In genomic region chr5:94027145-94027544, GRCh38 we compare ENCODE assay signal across 35 cellular contexts.
"Had no signal": no experiment of that assay in that cellular context is flagged by ENCODE, and none has a peak within 500 bp of the region (broad histone marks: within the 10 kb centered on the region; RNA-seq: fewer than 3 reads in every experiment).

No MANE protein-coding gene starts in this region.

- DNase-seq: activated CD4-positive, alpha-beta T cell treated with anti-CD3 and anti-CD28 coated beads for 36 hours; activated CD4-positive, alpha-beta T cell treated with anti-CD3 and anti-CD28 coated beads, Interleukin-2, amount 10 ng/mL, durations not matched to agents 7 days and 5 days; activated CD4-positive, alpha-beta T cell treated with anti-CD3 and anti-CD28 coated beads, Interleukin-2, amount 50 U/mL, for 48 hours; activated CD8-positive, alpha-beta T cell treated with anti-CD3 and anti-CD28 coated beads, Interleukin-2, amount 10 ng/mL, durations not matched to agents 7 days and 5 days; activated gamma-delta T cell treated with Interleukin-2 at 50 U/mL for 16 hours; activated naive CD4-positive, alpha-beta T cell treated with anti-CD3 and anti-CD28 coated beads for 36 hours; activated T-cell treated with anti-CD3 and anti-CD28 coated beads, Interleukin-2, amount 50 U/mL, for 4 hours; adrenal gland; body of pancreas; Kasumi-1; KG1; MG63; NCI-H1048; NCI-H1105 treated with DMSO at 0.1 percent for 48 hours; NCI-H1436 treated with DMSO at 0.1 percent for 48 hours; NCI-H1694 treated with DMSO at 0.1 percent for 48 hours; NCI-H2029; NCI-H345; NCI-H526; NCI-H748 treated with DMSO at 0.1 percent for 48 hours; NK-92 treated with Interleukin-12 subunit alpha and Interleukin-12 subunit beta, amount 100 ng/mL, for 24 hours; PC-3; Peyer's patch; RPMI8226; SHP77 treated with DMSO at 0.1 percent for 48 hours; SK-N-SH had no signal

- H3K9ac ChIP-seq: SK-N-SH had no signal

- H3K36me3 ChIP-seq: adrenal gland, breast epithelium, Peyer's patch, SJSA1 had no signal

- H3K27ac ChIP-seq: adrenal gland, body of pancreas, breast epithelium, Peyer's patch, SJSA1 had no signal

- ATAC-seq: activated CD4-positive, alpha-beta T cell treated with anti-CD3 and anti-CD28 coated beads for 36 hours; activated CD4-positive, CD25-positive, alpha-beta regulatory T cell treated with anti-CD3 and anti-CD28 coated beads, Interleukin-2, amount 50 U/mL, for 24 hours; activated CD8-positive, alpha-beta T cell treated with anti-CD3 and anti-CD28 coated beads, Interleukin-2, amount 10 ng/mL, durations not matched to agents 7 days and 5 days; activated naive CD4-positive, alpha-beta T cell treated with anti-CD3 and anti-CD28 coated beads, Interleukin-2, amount 50 U/mL, for 72 hours; activated T-cell treated with anti-CD3 and anti-CD28 coated beads, Interleukin-2, amount 50 U/mL, for 4 hours; body of pancreas; PC-3 had no signal

- FAIRE-seq: astrocyte, TTC549 had no signal

- H3K4me1 Mint-ChIP-seq: activated CD4-positive, alpha-beta T cell treated with anti-CD3 and anti-CD28 coated beads for 36 hours; activated CD4-positive, alpha-beta T cell treated with anti-CD3 and anti-CD28 coated beads, Interleukin-2, amount 10 ng/mL, durations not matched to agents 7 days and 5 days had no signal

- H3K27me3 Mint-ChIP-seq: activated CD4-positive, alpha-beta T cell treated with anti-CD3 and anti-CD28 coated beads for 36 hours; activated CD4-positive, alpha-beta T cell treated with anti-CD3 and anti-CD28 coated beads, Interleukin-2, amount 10 ng/mL, durations not matched to agents 7 days and 5 days had no signal

- H3K4me2 ChIP-seq: SK-N-SH had no signal

- H3K27ac Mint-ChIP-seq: activated CD4-positive, alpha-beta T cell treated with anti-CD3 and anti-CD28 coated beads for 36 hours; activated CD4-positive, alpha-beta T cell treated with anti-CD3 and anti-CD28 coated beads, Interleukin-2, amount 10 ng/mL, durations not matched to agents 7 days and 5 days; activated CD8-positive, alpha-beta T cell treated with anti-CD3 and anti-CD28 coated beads, Interleukin-2, amount 10 ng/mL, durations not matched to agents 7 days and 5 days; activated naive CD4-positive, alpha-beta T cell treated with anti-CD3 and anti-CD28 coated beads for 36 hours; activated naive CD4-positive, alpha-beta T cell treated with anti-CD3 and anti-CD28 coated beads, Interleukin-2, amount 50 U/mL, for 72 hours; activated T-helper 1 cell treated with anti-CD3 and anti-CD28 coated beads, Interleukin-12 subunit alpha, Interleukin-12 subunit beta, Interleukin-2, Interleukin-4 antibody, amounts not matched to agents 30 ng/mL and 10 ng/mL and 1 ng/mL, durations not matched to agents 14 hours and 24 hours and 36 hours; T-helper 1 cell treated with Interleukin-12 subunit alpha and Interleukin-12 subunit beta and Interleukin-4 antibody, amounts not matched to agents 30 μg/mL and 1 μg/mL, for 36 hours; T-helper 2 cell treated with Interferon-gamma antibody and Interleukin-4, amounts not matched to agents 5 μg/mL and 100 μg/mL, for 36 hours had no signal

- H3K4me3 ChIP-seq: adrenal gland, body of pancreas, breast epithelium, MG63, Peyer's patch, SJSA1 had no signal

- H3K27me3 ChIP-seq: adrenal gland, body of pancreas, breast epithelium, MG63, Peyer's patch, SJSA1 had no signal

- H3K4me3 Mint-ChIP-seq: activated CD4-positive, alpha-beta T cell treated with anti-CD3 and anti-CD28 coated beads for 36 hours; activated CD4-positive, alpha-beta T cell treated with anti-CD3 and anti-CD28 coated beads, Interleukin-2, amount 10 ng/mL, durations not matched to agents 7 days and 5 days; activated CD8-positive, alpha-beta T cell treated with anti-CD3 and anti-CD28 coated beads, Interleukin-2, amount 10 ng/mL, durations not matched to agents 7 days and 5 days; activated naive CD4-positive, alpha-beta T cell treated with anti-CD3 and anti-CD28 coated beads for 36 hours; activated T-cell treated with anti-CD3 and anti-CD28 coated beads, Interleukin-2, amount 50 U/mL, for 4 hours; activated T-helper 1 cell treated with anti-CD3 and anti-CD28 coated beads, Interleukin-12 subunit alpha, Interleukin-12 subunit beta, Interleukin-2, Interleukin-4 antibody, amounts not matched to agents 30 ng/mL and 10 ng/mL and 1 ng/mL, durations not matched to agents 14 hours and 24 hours and 36 hours; T-helper 1 cell treated with Interleukin-12 subunit alpha and Interleukin-12 subunit beta and Interleukin-4 antibody, amounts not matched to agents 30 μg/mL and 1 μg/mL, for 36 hours; T-helper 2 cell treated with Interferon-gamma antibody and Interleukin-4, amounts not matched to agents 5 μg/mL and 100 μg/mL, for 36 hours had no signal

- H3K4me1 ChIP-seq: adrenal gland, body of pancreas, breast epithelium, Peyer's patch, SJSA1 had no signal

- H3K9me3 ChIP-seq: adrenal gland, body of pancreas, breast epithelium, MG63, Peyer's patch, SJSA1, SK-N-SH had no signal

- H3K9me3 Mint-ChIP-seq: activated naive CD4-positive, alpha-beta T cell treated with anti-CD3 and anti-CD28 coated beads for 36 hours; activated T-helper 1 cell treated with anti-CD3 and anti-CD28 coated beads, Interleukin-12 subunit alpha, Interleukin-12 subunit beta, Interleukin-2, Interleukin-4 antibody, amounts not matched to agents 30 ng/mL and 10 ng/mL and 1 ng/mL, durations not matched to agents 14 hours and 24 hours and 36 hours; T-helper 1 cell treated with Interleukin-12 subunit alpha and Interleukin-12 subunit beta and Interleukin-4 antibody, amounts not matched to agents 30 μg/mL and 1 μg/mL, for 36 hours; T-helper 2 cell treated with Interferon-gamma antibody and Interleukin-4, amounts not matched to agents 5 μg/mL and 100 μg/mL, for 36 hours had no signal
